15 cellular contexts compared by ENCODE assay signal in genomic region chr12:70245458-70245857, GRCh38. TPM values are rescaled to one million over a fixed set of nuclear protein-coding genes. Genes with fewer than 3 reads are reported as not detected.
DNase-seq lines count a peak whose midpoint lies in the region; ATAC-seq and TF ChIP-seq lines count a peak whose summit lies in the region.
"Had no signal": no experiment of that assay in that cellular context is flagged by ENCODE, and none has a peak within 500 bp of the region (broad histone marks: within the 10 kb centered on the region; RNA-seq: fewer than 3 reads in every experiment).

No MANE protein-coding gene starts in this region.

- no peak overlapping the region for H3K9ac ChIP-seq in HUES6 (ENCODE audit: low read length)
- peak overlapping the region; percentile 99 for H3K9ac ChIP-seq in adipocyte (ENCODE audit: low read length)

- no peaks in the 10 kb centered on the region for H3K9me3 ChIP-seq in CD4-positive, alpha-beta memory T cell (ENCODE audit: control insufficient read depth in 1 of 2, low read length in 2 of 2)
- H3K9me3 ChIP-seq in HUES6 (ENCODE audit: control insufficient read depth, insufficient read depth, low read depth, low read length) (no peaks in the 10 kb centered on the region), adipocyte (ENCODE audit: control insufficient read depth, low read length) (peaks cover 3% of the 10 kb centered on the region), mesodermal cell (ENCODE audit: control insufficient read depth, low read length) (no peaks in the 10 kb centered on the region)
- H3K9me3 ChIP-seq: Caco-2, HAP-1, vagina had no signal

- H3K4me1 Mint-ChIP-seq in CD4-positive, alpha-beta memory T cell: peaks cover 54 to 95% (median 69%) of the 10 kb centered on the region in 4 donors

- H3K4me1 ChIP-seq in CD4-positive, alpha-beta memory T cell (ENCODE audit: insufficient read depth, low read length): peaks cover 77% of the 10 kb centered on the region
- H3K4me1 ChIP-seq in HUES6 (ENCODE audit: control insufficient read depth, insufficient read depth, low read length) (peaks cover 42% of the 10 kb centered on the region), adipocyte (ENCODE audit: control insufficient read depth, insufficient read depth, low read length) (peaks cover 49% of the 10 kb centered on the region), mesodermal cell (ENCODE audit: control insufficient read depth, insufficient read depth, low read length, poor library complexity, severe bottlenecking) (peaks cover 2% of the 10 kb centered on the region)

- no peak for TF ChIP-seq CTCF in lower leg skin (IDR thresholded peaks at IDR 0.05)

- peaks cover 24 to 43% of the 10 kb centered on the region in 2 donors for H3K36me3 Mint-ChIP-seq in CD4-positive, alpha-beta memory T cell

- H3K27ac ChIP-seq in CD4-positive, alpha-beta memory T cell (ENCODE audit: low read depth, low read length): no peak overlapping the region
- H3K27ac ChIP-seq in HUES6 (ENCODE audit: low read depth, low read length) (peak overlapping the region; percentile 10; the same call in 1 of the 2 replicates), mesodermal cell (ENCODE audit: low read depth, low read length, severe bottlenecking) (no peak overlapping the region)
- H3K27ac ChIP-seq: vagina had no signal

- POLR2A ChIA-PET in CD4-positive, alpha-beta memory T cell (lab: Charles Lee; ENCODE audit: partially characterized antibody): no interaction called here

- peak overlapping the region in 5 of 8 donors; percentile 42 to 100 (median 99) for H3K4me3 Mint-ChIP-seq in CD4-positive, alpha-beta memory T cell

- H3K36me3 ChIP-seq in CD4-positive, alpha-beta memory T cell (ENCODE audit: insufficient read depth, low read length): peaks cover 5% of the 10 kb centered on the region
- peaks cover 15% of the 10 kb centered on the region for H3K36me3 ChIP-seq in HUES6 (ENCODE audit: control insufficient read depth, insufficient read depth, low read length)
- H3K36me3 ChIP-seq in adipocyte (ENCODE audit: control insufficient read depth, insufficient read depth, low read length, severe bottlenecking): peaks cover 20% of the 10 kb centered on the region
- peaks cover 15% of the 10 kb centered on the region for H3K36me3 ChIP-seq in mesodermal cell (ENCODE audit: control insufficient read depth, insufficient read depth, low read length)

- no peak for TF ChIP-seq POLR2A in lower leg skin (IDR thresholded peaks at IDR 0.05)

- DNase-seq in CD4-positive, alpha-beta memory T cell: no peak
- DNase-seq in adipocyte (ENCODE audit: low read depth): no peak
- no peak for DNase-seq in SKM-1 (lab: John Stamatoyannopoulos, UW; ENCODE audit: unreplicated experiment)
- no peak for DNase-seq in LoVo (ENCODE audit: low spot score)
- no peak for DNase-seq in lower leg skin (ENCODE audit: low spot score in 2 of 2)
- DNase-seq: activated CD4-positive, alpha-beta T cell treated with anti-CD3 and anti-CD28 coated beads for 4 hours; Caco-2; effector CD4-positive, alpha-beta T cell; NCI-H446 treated with DMSO at 0.1 percent for 48 hours; stimulated activated CD4-positive, alpha-beta T cell treated with anti-CD3 and anti-CD28 coated beads, Interleukin-12 subunit alpha, Interleukin-12 subunit beta, amount 100 ng/mL, for 4 hours had no signal

- H3K4me3 ChIP-seq in CD4-positive, alpha-beta memory T cell (ENCODE audit: low read length in 2 of 2): no peak overlapping the region
- H3K4me3 ChIP-seq in HUES6 (ENCODE audit: low read depth, low read length) (peak overlapping the region; percentile 88; the same call in 1 of the 2 replicates), adipocyte (ENCODE audit: low read length) (peak overlapping the region; percentile 100), mesodermal cell (ENCODE audit: extremely low read depth, insufficient read depth, low read length, poor library complexity, severe bottlenecking) (peak overlapping the region; percentile 14), lower leg skin (ENCODE audit: low read depth, poor library complexity, severe bottlenecking) (no peak overlapping the region)

- H3K9me3 Mint-ChIP-seq in CD4-positive, alpha-beta memory T cell: no peaks in the 10 kb centered on the region

- CTCF ChIA-PET in CD4-positive, alpha-beta memory T cell (lab: Charles Lee; ENCODE audit: partially characterized antibody): no interaction called here

- ATAC-seq in GM21619 (IDR thresholded peaks at IDR 0.05; ENCODE audit: unreplicated experiment): no peak

- peak overlapping the region in 6 of 7 donors; percentile 10 to 98 (median 48) for H3K27ac Mint-ChIP-seq in CD4-positive, alpha-beta memory T cell

- intact Hi-C loops in CD4-positive, alpha-beta memory T cell (cut with micrococcal nuclease): loop anchor here (2.0 to 10.0 kb wide), 3 partner anchors 33 to 1593 kb away; partner anchors contain the start of genes CCT2 and TBC1D15
- intact Hi-C loops in lower leg skin (cut with DNase I; ENCODE audit: low total_unique reads): no loop called here

- H3K27me3 ChIP-seq in CD4-positive, alpha-beta memory T cell (ENCODE audit: insufficient read depth, low read length): no peaks in the 10 kb centered on the region
- H3K27me3 ChIP-seq in HUES6 (ENCODE audit: control insufficient read depth, insufficient read depth, low read length) (no peaks in the 10 kb centered on the region), adipocyte (replicated peaks; ENCODE audit: control insufficient read depth, insufficient read depth, low read length) (no peaks in the 10 kb centered on the region)
- H3K27me3 ChIP-seq: vagina had no signal

- peaks cover 0 to 2% of the 10 kb centered on the region in 2 donors for H3K27me3 Mint-ChIP-seq in CD4-positive, alpha-beta memory T cell

RNA-seq across cellular contexts. Expression of gene CNOT2, which starts 2.2 kb away (rescaled TPM):
- total RNA-seq in CD4-positive, alpha-beta memory T cell: 100 to 1,000 TPM; 120 to 121 TPM
- 100 to 1,000 TPM in 1 of 2 donors, 10 to 100 TPM in 1; 93.5 to 115 TPM for polyA plus RNA-seq in CD4-positive, alpha-beta memory T cell
- 68.9 TPM for polyA plus RNA-seq in mesodermal cell (2013, experiment 1 of 2)
- 68.3 TPM for polyA plus RNA-seq in mesodermal cell (2013, experiment 2 of 2)
- 100 to 1,000 TPM; 117 to 141 (median 122) TPM for total RNA-seq in lower leg skin

Comparison
In these comparisons a context has a peak if more than half of its experiments do, and no peak if none do; other contexts are left out.
1. H3K4me3 ChIP-seq: peak in HUES6 (single experiment), adipocyte (single experiment) and mesodermal cell (single experiment); none in CD4-positive, alpha-beta memory T cell (0 of 2) and lower leg skin (single experiment).